In the genomic region with DNA sequence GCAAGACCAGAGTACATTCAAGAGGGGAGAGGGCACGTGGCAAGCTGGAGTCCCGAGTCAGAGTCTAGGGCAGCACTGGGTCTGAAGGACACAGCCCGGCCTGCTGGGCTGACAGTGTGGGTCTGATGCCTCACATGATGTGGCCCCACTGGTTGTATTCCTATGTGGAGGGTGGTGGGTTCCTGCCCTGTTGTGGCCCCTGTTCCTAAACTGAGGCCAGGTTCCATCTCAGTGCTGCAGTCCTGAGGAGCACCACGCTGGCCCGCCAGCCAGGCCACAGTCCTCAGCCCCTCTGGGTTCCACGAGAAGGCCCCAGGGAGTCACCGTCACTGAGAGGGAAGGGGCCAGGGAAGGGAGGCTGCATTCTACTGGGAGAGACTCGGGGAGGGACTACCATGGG, we compare ENCODE assay signal across 15 cellular contexts. TPM values are rescaled to one million over a fixed set of nuclear protein-coding genes. Genes with fewer than 3 reads are reported as not detected.
DNase-seq lines count a peak whose midpoint lies in the region; ATAC-seq and TF ChIP-seq lines count a peak whose summit lies in the region.
"Had no signal": no experiment of that assay in that cellular context is flagged by ENCODE, and none has a peak within 500 bp of the region (broad histone marks: within the 10 kb centered on the region; RNA-seq: fewer than 3 reads in every experiment).

No MANE protein-coding gene starts in this region.

- TF ChIP-seq CTCF in CD8-positive, alpha-beta T cell (IDR thresholded peaks at IDR 0.05), result no peak
- no peak for TF ChIP-seq CTCF in RWPE1 (conservative IDR thresholded peaks at IDR 0.05; ENCODE audit: low read depth)
- TF ChIP-seq CTCF in osteocyte (IDR thresholded peaks at IDR 0.05), result no peak
- TF ChIP-seq CTCF in sigmoid colon (IDR thresholded peaks at IDR 0.05), result no peak

- H3K27ac ChIP-seq in CD8-positive, alpha-beta T cell (ENCODE audit: low read depth, low read length), result no peak overlapping the region
- H3K27ac ChIP-seq in RWPE1, result peak overlapping the region; percentile 22
- no peak overlapping the region for H3K27ac ChIP-seq in sigmoid colon

- intact Hi-C loops in CD8-positive, alpha-beta T cell (cut with DNase I, micrococcal nuclease), result no loop called here
- intact Hi-C loops in sigmoid colon (cut with DNase I), result no loop called here

- no peak for ATAC-seq in CD8-positive, alpha-beta T cell
- ATAC-seq in effector memory CD8-positive, alpha-beta T cell (replicated peaks), result no peak
- no peak for ATAC-seq in GM18858 (IDR thresholded peaks at IDR 0.05; ENCODE audit: unreplicated experiment)
- ATAC-seq: activated naive CD8-positive, alpha-beta T cell treated with anti-CD3 and anti-CD28 coated beads, Interleukin-2, amount 50 U/mL, for 24 hours had no signal

- no peaks in the 10 kb centered on the region for H3K9me3 ChIP-seq in CD8-positive, alpha-beta T cell (ENCODE audit: low read length)
- H3K9me3 ChIP-seq in sigmoid colon, result no peaks in the 10 kb centered on the region
- H3K9me3 ChIP-seq: gastroesophageal sphincter had no signal

- no peak overlapping the region for H3K4me3 ChIP-seq in CD8-positive, alpha-beta T cell (ENCODE audit: low read depth, low read length)
- H3K4me3 ChIP-seq in sigmoid colon, result no peak overlapping the region
- H3K4me3 ChIP-seq: gastroesophageal sphincter, lung had no signal

- peaks cover 31% of the 10 kb centered on the region for H3K36me3 ChIP-seq in CD8-positive, alpha-beta T cell (ENCODE audit: insufficient read depth, low read length)
- peaks cover 11 to 47% (median 37%) of the 10 kb centered on the region in 4 donors for H3K36me3 ChIP-seq in sigmoid colon

- no peak overlapping the region for H3K4me3 Mint-ChIP-seq in CD8-positive, alpha-beta T cell
- H3K4me3 Mint-ChIP-seq in effector memory CD8-positive, alpha-beta T cell, result no peak overlapping the region
- H3K4me3 Mint-ChIP-seq in osteocyte (ENCODE audit: unreplicated experiment), result no peak overlapping the region
- H3K4me3 Mint-ChIP-seq: activated naive CD8-positive, alpha-beta T cell treated with anti-CD3 and anti-CD28 coated beads, Interleukin-2, amount 50 U/mL, for 24 hours; B cell had no signal

- TF ChIP-seq EP300 in sigmoid colon (IDR thresholded peaks at IDR 0.05), result no peak

- H3K36me3 Mint-ChIP-seq in CD8-positive, alpha-beta T cell, result peaks cover 52% of the 10 kb centered on the region
- H3K36me3 Mint-ChIP-seq in effector memory CD8-positive, alpha-beta T cell (ENCODE audit: insufficient read depth), result peaks cover 63% of the 10 kb centered on the region
- H3K36me3 Mint-ChIP-seq in osteocyte (ENCODE audit: unreplicated experiment), result peaks cover 15% of the 10 kb centered on the region

- H3K27me3 ChIP-seq in CD8-positive, alpha-beta T cell (ENCODE audit: insufficient read depth, low read length), result no peaks in the 10 kb centered on the region
- no peaks in the 10 kb centered on the region for H3K27me3 ChIP-seq in sigmoid colon
- H3K27me3 ChIP-seq: gastroesophageal sphincter had no signal

- CTCF ChIA-PET in CD8-positive, alpha-beta T cell (lab: Charles Lee), result interaction anchor here (0.8 kb wide), 1 partner anchor 78 kb away, joined by 3 read pairs; no protein-coding TSS in a partner anchor
- CTCF ChIA-PET in RWPE1 (lab: Yijun Ruan, JAX), result interaction anchor here (0.6 kb wide), 1 partner anchor 31 kb away, joined by 3 read pairs; no protein-coding TSS in a partner anchor

- no peak for TF ChIP-seq POLR2A in sigmoid colon (IDR thresholded peaks at IDR 0.05)

- peaks cover 35% of the 10 kb centered on the region for H3K4me1 ChIP-seq in CD8-positive, alpha-beta T cell (ENCODE audit: insufficient read depth, low read length)
- H3K4me1 ChIP-seq in sigmoid colon, result peaks cover 0 to 21% (median 10%) of the 10 kb centered on the region in 4 donors

- no peaks in the 10 kb centered on the region for H3K9me3 Mint-ChIP-seq in CD8-positive, alpha-beta T cell
- H3K9me3 Mint-ChIP-seq in effector memory CD8-positive, alpha-beta T cell, result no peaks in the 10 kb centered on the region
- no peaks in the 10 kb centered on the region for H3K9me3 Mint-ChIP-seq in osteocyte (ENCODE audit: unreplicated experiment)
- H3K9me3 Mint-ChIP-seq: activated naive CD8-positive, alpha-beta T cell treated with anti-CD3 and anti-CD28 coated beads, Interleukin-2, amount 50 U/mL, for 24 hours; naive B cell had no signal

- H3K27ac Mint-ChIP-seq in CD8-positive, alpha-beta T cell, result peak overlapping the region; percentile 69
- H3K27ac Mint-ChIP-seq in effector memory CD8-positive, alpha-beta T cell, result peak overlapping the region; percentile 35 to 57
- H3K27ac Mint-ChIP-seq in osteocyte (ENCODE audit: unreplicated experiment), result peak overlapping the region; percentile 70
- H3K27ac Mint-ChIP-seq: activated naive CD8-positive, alpha-beta T cell treated with anti-CD3 and anti-CD28 coated beads, Interleukin-2, amount 50 U/mL, for 24 hours had no signal

- peaks cover 32% of the 10 kb centered on the region for H3K4me1 Mint-ChIP-seq in CD8-positive, alpha-beta T cell (ENCODE audit: low read depth)
- H3K4me1 Mint-ChIP-seq in effector memory CD8-positive, alpha-beta T cell (ENCODE audit: low read depth in 2 of 2), result peaks cover 13 to 15% of the 10 kb centered on the region in 2 donors
- peaks cover 39% of the 10 kb centered on the region for H3K4me1 Mint-ChIP-seq in osteocyte (ENCODE audit: unreplicated experiment)

- 94 to 95% methylated on average over 8 of the region's 8 CpGs for WGBS in sigmoid colon, 2 donors

- H3K27me3 Mint-ChIP-seq in CD8-positive, alpha-beta T cell (ENCODE audit: low read depth), result no peaks in the 10 kb centered on the region
- H3K27me3 Mint-ChIP-seq in effector memory CD8-positive, alpha-beta T cell, result no peaks in the 10 kb centered on the region
- H3K27me3 Mint-ChIP-seq in osteocyte (ENCODE audit: unreplicated experiment), result no peaks in the 10 kb centered on the region
- H3K27me3 Mint-ChIP-seq: activated naive CD8-positive, alpha-beta T cell treated with anti-CD3 and anti-CD28 coated beads, Interleukin-2, amount 50 U/mL, for 24 hours; B cell; naive B cell had no signal

- no peak for DNase-seq in CD8-positive, alpha-beta T cell
- DNase-seq in RWPE1 (ENCODE audit: low spot score) (no peak), osteocyte (ENCODE audit: extremely low spot score, unreplicated experiment) (no peak), sigmoid colon (no peak), NCI-H1092 treated with DMSO at 0.1 percent for 48 hours (lab: John Stamatoyannopoulos, UW) (no peak)
- DNase-seq in effector memory CD8-positive, alpha-beta T cell, result no peak
- DNase-seq: activated naive CD8-positive, alpha-beta T cell treated with anti-CD3 and anti-CD28 coated beads, Interleukin-2, amount 50 U/mL, for 24 hours; GF-D8; naive B cell; NCI-H146; SHP77 treated with DMSO at 0.1 percent for 48 hours had no signal

- POLR2A ChIA-PET in CD8-positive, alpha-beta T cell (lab: Charles Lee), result no interaction called here
- POLR2A ChIA-PET in RWPE1 (lab: Yijun Ruan, JAX; ENCODE audit: low non-redundant PET), result no interaction called here

RNA-seq across cellular contexts. Expression of gene TMEM127, which starts 13.3 kb away (rescaled TPM):
- total RNA-seq in CD8-positive, alpha-beta T cell, result 10 to 100 TPM; 44.7 to 49.6 TPM
- total RNA-seq in osteocyte, result 56.3 and 61.8 TPM in 2 replicates
- total RNA-seq in sigmoid colon, result 10 to 100 TPM; 24.6 to 30.5 (median 27.9) TPM
- polyA plus RNA-seq in sigmoid colon, result 10 to 100 TPM; 10.8 to 40.1 (median 12.5) TPM

RNA-seq across cellular contexts. Expression of gene CIAO1, which starts 13.5 kb away (rescaled TPM):
- 10 to 100 TPM; 51.9 to 58.0 TPM for total RNA-seq in CD8-positive, alpha-beta T cell
- total RNA-seq in osteocyte, result 54.6 and 56.3 TPM in 2 replicates
- total RNA-seq in sigmoid colon, result 100 to 1,000 TPM in 2 of 4 donors, 10 to 100 TPM in 2; 77.4 to 110 (median 95.2) TPM
- 10 to 100 TPM; 45.6 to 55.0 (median 51.1) TPM for polyA plus RNA-seq in sigmoid colon

RNA-seq across cellular contexts. Expression of gene STARD7, which starts 43.9 kb away (rescaled TPM):
- total RNA-seq in CD8-positive, alpha-beta T cell, result 10 to 100 TPM; 75.3 to 85.1 TPM
- 80.2 and 94.1 TPM in 2 replicates for total RNA-seq in osteocyte
- 10 to 100 TPM; 50.4 to 88.5 (median 73.1) TPM for total RNA-seq in sigmoid colon
- 10 to 100 TPM; 39.6 to 74.6 (median 40.5) TPM for polyA plus RNA-seq in sigmoid colon

RNA-seq across cellular contexts. Expression of gene SNRNP200, which starts 52.8 kb away (rescaled TPM):
- 100 to 1,000 TPM; 318 to 348 TPM for total RNA-seq in CD8-positive, alpha-beta T cell
- total RNA-seq in osteocyte, result 114 and 122 TPM in 2 replicates
- 10 to 100 TPM; 69.4 to 86.1 (median 79.2) TPM for total RNA-seq in sigmoid colon
- polyA plus RNA-seq in sigmoid colon, result 10 to 100 TPM; 26.8 to 86.5 (median 31.8) TPM
